Comparison of ENCODE assay signal across 14 cellular contexts in the genomic region with DNA sequence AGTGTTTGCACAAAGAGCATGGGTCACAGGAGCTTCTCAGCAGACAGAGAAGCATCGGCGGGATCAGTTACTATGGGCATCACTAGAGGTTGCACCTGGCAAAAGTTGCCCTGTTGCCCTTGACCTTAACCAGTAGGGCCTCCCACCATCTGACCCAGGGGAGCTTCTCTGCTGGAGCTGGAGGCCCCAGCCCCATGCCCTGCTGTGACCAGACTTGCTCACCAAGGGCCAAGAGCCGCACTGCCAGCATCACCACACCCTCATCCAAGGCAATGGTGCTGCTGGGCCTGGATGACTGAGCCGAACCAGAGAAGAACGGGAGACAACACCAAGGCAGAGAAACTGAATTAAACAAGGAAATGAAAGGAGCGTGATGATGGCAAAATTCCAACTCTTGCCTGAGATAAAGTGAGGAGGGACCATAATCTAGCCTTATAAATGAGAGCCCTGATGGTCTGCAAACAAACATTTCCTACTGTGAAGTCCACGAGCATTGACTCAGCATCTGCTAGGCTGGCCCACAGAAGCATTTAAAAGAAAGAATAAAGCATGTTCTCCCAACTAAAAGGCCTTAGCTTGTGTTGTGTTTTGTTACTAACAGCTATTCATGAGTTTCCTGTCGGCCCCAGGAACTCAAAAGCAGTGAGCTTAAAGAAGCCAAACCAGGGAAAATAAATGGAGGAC.
DNase-seq lines count a peak whose midpoint lies in the region; ATAC-seq and TF ChIP-seq lines count a peak whose summit lies in the region.
"Had no signal": no experiment of that assay in that cellular context is flagged by ENCODE, and none has a peak within 500 bp of the region (broad histone marks: within the 10 kb centered on the region; RNA-seq: fewer than 3 reads in every experiment).

No MANE protein-coding gene starts in this region.

- H3K79me2 ChIP-seq in smooth muscle cell (ENCODE audit: low read depth), result peaks cover 39% of the 10 kb centered on the region

- TF ChIP-seq CTCF in Panc1 (IDR thresholded peaks at IDR 0.05) (no peak), smooth muscle cell (IDR thresholded peaks at IDR 0.05; ENCODE audit: borderline replicate concordance, insufficient read depth, poor library complexity, severe bottlenecking) (no peak), progenitor cell of endocrine pancreas (IDR thresholded peaks at IDR 0.05; ENCODE audit: unreplicated experiment) (no peak)

- H3K4me3 Mint-ChIP-seq in progenitor cell of endocrine pancreas (ENCODE audit: low read depth), result no peak overlapping the region
- no peak overlapping the region for H3K4me3 Mint-ChIP-seq in activated CD4-positive, alpha-beta memory T cell treated with anti-CD3 and anti-CD28 coated beads for 36 hours
- H3K4me3 Mint-ChIP-seq: activated CD4-positive, alpha-beta T cell treated with anti-CD3 and anti-CD28 coated beads, Interleukin-2, amount 10 ng/mL, durations not matched to agents 24 days and 14 days; activated T-cell treated with anti-CD3 and anti-CD28 coated beads, Interleukin-2, amount 50 U/mL, for 24 hours; memory B cell had no signal

- 0 out of 2 replicates have a peak overlapping the region, but pooled peaks have one; percentile 36 for H3K27ac ChIP-seq in Panc1 (ENCODE audit: low read length)
- peak overlapping the region; percentile 36 for H3K27ac ChIP-seq in smooth muscle cell (ENCODE audit: low read depth)
- H3K27ac ChIP-seq: pancreas had no signal

- no peaks in the 10 kb centered on the region for H3K36me3 Mint-ChIP-seq in progenitor cell of endocrine pancreas (ENCODE audit: insufficient read depth)
- H3K36me3 Mint-ChIP-seq in activated CD4-positive, alpha-beta memory T cell treated with anti-CD3 and anti-CD28 coated beads for 36 hours, result no peaks in the 10 kb centered on the region
- H3K36me3 Mint-ChIP-seq: memory B cell had no signal

- WGBS in smooth muscle cell (ENCODE audit: low lambda C conversion rate), result 61% methylated on average over 8 of the region's 8 CpGs

- CTCF ChIA-PET in Panc1 (lab: Charles Lee), result interaction anchor here (0.6 kb wide), 1 partner anchor 84 kb away, joined by 3 read pairs; no protein-coding TSS in a partner anchor
- CTCF ChIA-PET in activated CD4-positive, alpha-beta memory T cell treated with anti-CD3 and anti-CD28 coated beads for 36 hours (lab: Charles Lee), result interaction anchor here (1.5 kb wide), 1 partner anchor 40 kb away, joined by 3 read pairs; no protein-coding TSS in a partner anchor

- H3K36me3 ChIP-seq in Panc1 (ENCODE audit: control insufficient read depth, insufficient read depth, low read length) (no peaks in the 10 kb centered on the region), smooth muscle cell (ENCODE audit: low read depth) (no peaks in the 10 kb centered on the region)
- H3K36me3 ChIP-seq: pancreas had no signal

- H3K4me1 ChIP-seq in Panc1 (ENCODE audit: control insufficient read depth, insufficient read depth, low read length), result peaks cover 40% of the 10 kb centered on the region
- peaks cover 25% of the 10 kb centered on the region for H3K4me1 ChIP-seq in smooth muscle cell (ENCODE audit: low read depth)

- peak overlapping the region; percentile 56 for H3K4me2 ChIP-seq in smooth muscle cell

- no TSS peak for BruUV-seq in Panc1 (replicated peaks; lab: Mats Ljungman, UMichigan)

- intact Hi-C loops in Panc1 (cut with micrococcal nuclease; ENCODE audit: unreplicated experiment), result no loop called here
- intact Hi-C loops in activated CD4-positive, alpha-beta memory T cell treated with anti-CD3 and anti-CD28 coated beads for 36 hours (cut with micrococcal nuclease), result no loop called here

- no peaks in the 10 kb centered on the region for H3K9me3 Mint-ChIP-seq in progenitor cell of endocrine pancreas (ENCODE audit: low read depth)
- no peaks in the 10 kb centered on the region for H3K9me3 Mint-ChIP-seq in activated CD4-positive, alpha-beta memory T cell treated with anti-CD3 and anti-CD28 coated beads for 36 hours
- H3K9me3 Mint-ChIP-seq: activated CD4-positive, alpha-beta T cell treated with anti-CD3 and anti-CD28 coated beads, Interleukin-2, amount 10 ng/mL, durations not matched to agents 24 days and 14 days; activated T-cell treated with anti-CD3 and anti-CD28 coated beads, Interleukin-2, amount 50 U/mL, for 24 hours; memory B cell had no signal

- H3K27me3 Mint-ChIP-seq in progenitor cell of endocrine pancreas, result peaks cover 8% of the 10 kb centered on the region
- H3K27me3 Mint-ChIP-seq in activated CD4-positive, alpha-beta memory T cell treated with anti-CD3 and anti-CD28 coated beads for 36 hours, result no peaks in the 10 kb centered on the region
- H3K27me3 Mint-ChIP-seq: activated CD4-positive, alpha-beta T cell treated with anti-CD3 and anti-CD28 coated beads, Interleukin-2, amount 10 ng/mL, durations not matched to agents 24 days and 14 days; activated T-cell treated with anti-CD3 and anti-CD28 coated beads, Interleukin-2, amount 50 U/mL, for 24 hours had no signal

- H3K9me3 ChIP-seq in Panc1 (ENCODE audit: control insufficient read depth, insufficient read depth, low read depth, low read length) (no peaks in the 10 kb centered on the region), smooth muscle cell (replicated peaks; ENCODE audit: low read depth) (no peaks in the 10 kb centered on the region)
- H3K9me3 ChIP-seq: pancreas had no signal

- H2AFZ ChIP-seq in smooth muscle cell (ENCODE audit: low read depth), result no peak overlapping the region

- no peaks in the 10 kb centered on the region for H3K27me3 ChIP-seq in Panc1 (ENCODE audit: control insufficient read depth, insufficient read depth, low read length)
- no peaks in the 10 kb centered on the region for H3K27me3 ChIP-seq in smooth muscle cell (ENCODE audit: low read depth)
- H3K27me3 ChIP-seq: pancreas had no signal

- POLR2A ChIA-PET in Panc1 (lab: Charles Lee), result interaction anchor here (0.5 kb wide), 1 partner anchor 296 kb away, joined by 5 read pairs; no protein-coding TSS in a partner anchor
- POLR2A ChIA-PET in activated CD4-positive, alpha-beta memory T cell treated with anti-CD3 and anti-CD28 coated beads for 36 hours (lab: Charles Lee), result no interaction called here

- H3F3A ChIP-seq in smooth muscle cell (ENCODE audit: low read depth), result peaks cover 9% of the 10 kb centered on the region

- no peak overlapping the region for H3K9ac ChIP-seq in smooth muscle cell (ENCODE audit: low read depth)

- H4K20me1 ChIP-seq in smooth muscle cell (ENCODE audit: low read depth), result peaks cover 37% of the 10 kb centered on the region

- H3K4me1 Mint-ChIP-seq in progenitor cell of endocrine pancreas (ENCODE audit: low read depth), result peaks cover 3% of the 10 kb centered on the region
- no peaks in the 10 kb centered on the region for H3K4me1 Mint-ChIP-seq in activated CD4-positive, alpha-beta memory T cell treated with anti-CD3 and anti-CD28 coated beads for 36 hours (ENCODE audit: low read depth)
- H3K4me1 Mint-ChIP-seq: activated CD4-positive, alpha-beta T cell treated with anti-CD3 and anti-CD28 coated beads, Interleukin-2, amount 10 ng/mL, durations not matched to agents 24 days and 14 days; memory B cell had no signal

- no peak overlapping the region for H3K27ac Mint-ChIP-seq in progenitor cell of endocrine pancreas
- no peak overlapping the region for H3K27ac Mint-ChIP-seq in activated CD4-positive, alpha-beta memory T cell treated with anti-CD3 and anti-CD28 coated beads for 36 hours
- H3K27ac Mint-ChIP-seq: activated CD4-positive, alpha-beta T cell treated with anti-CD3 and anti-CD28 coated beads, Interleukin-2, amount 10 ng/mL, durations not matched to agents 24 days and 14 days; activated T-cell treated with anti-CD3 and anti-CD28 coated beads, Interleukin-2, amount 50 U/mL, for 24 hours; memory B cell had no signal

- H3K4me3 ChIP-seq in Panc1 (ENCODE audit: low read depth in 2 of 2, low read length in 2 of 2) (no peak overlapping the region), smooth muscle cell (no peak overlapping the region)
- H3K4me3 ChIP-seq: pancreas had no signal

- peak; percentile 55 for DNase-seq in LoVo (ENCODE audit: low spot score)
- no peak for DNase-seq in Panc1 (ENCODE audit: low read depth, low spot score)
- peak; percentile 34 for DNase-seq in foreskin melanocyte
- DNase-seq in smooth muscle cell (lab: John Stamatoyannopoulos, UW; ENCODE audit: unreplicated experiment), result no peak
- no peak for DNase-seq in progenitor cell of endocrine pancreas (ENCODE audit: low spot score, unreplicated experiment)
- no peak for DNase-seq in NCI-H446 treated with DMSO at 0.1 percent for 48 hours (lab: John Stamatoyannopoulos, UW)
- DNase-seq in activated CD4-positive, alpha-beta memory T cell treated with anti-CD3 and anti-CD28 coated beads for 36 hours, result no peak
- DNase-seq: activated CD4-positive, alpha-beta T cell treated with anti-CD3 and anti-CD28 coated beads, Interleukin-2, amount 10 ng/mL, durations not matched to agents 24 days and 14 days; activated T-cell treated with anti-CD3 and anti-CD28 coated beads, Interleukin-2, amount 50 U/mL, for 24 hours; DMS79 treated with DMSO at 0.1 percent for 48 hours; foreskin fibroblast; pancreas had no signal

- in situ Hi-C loops in Panc1 (cut with HindIII; ENCODE audit: low pct_unique_long_range_greater_than_20kb, low sequenced_read_pairs), result no loop called here

- ATAC-seq in Panc1, result peak; percentile 20; the same call in 1 of the 2 replicates
- ATAC-seq in GM21381 (IDR thresholded peaks at IDR 0.05; ENCODE audit: unreplicated experiment), result no peak
- ATAC-seq: pancreas had no signal

Comparison
In these comparisons a context has a peak if more than half of its experiments do, and no peak if none do; other contexts are left out.
1. DNase-seq: peak in LoVo (single experiment) and foreskin melanocyte (single experiment); none in Panc1 (single experiment), smooth muscle cell (single experiment), progenitor cell of endocrine pancreas (single experiment), NCI-H446 treated with DMSO at 0.1 percent for 48 hours (single experiment) and activated CD4-positive, alpha-beta memory T cell treated with anti-CD3 and anti-CD28 coated beads for 36 hours (single experiment).